Comparison of ENCODE assay signal across 29 cellular contexts in the genomic region with DNA sequence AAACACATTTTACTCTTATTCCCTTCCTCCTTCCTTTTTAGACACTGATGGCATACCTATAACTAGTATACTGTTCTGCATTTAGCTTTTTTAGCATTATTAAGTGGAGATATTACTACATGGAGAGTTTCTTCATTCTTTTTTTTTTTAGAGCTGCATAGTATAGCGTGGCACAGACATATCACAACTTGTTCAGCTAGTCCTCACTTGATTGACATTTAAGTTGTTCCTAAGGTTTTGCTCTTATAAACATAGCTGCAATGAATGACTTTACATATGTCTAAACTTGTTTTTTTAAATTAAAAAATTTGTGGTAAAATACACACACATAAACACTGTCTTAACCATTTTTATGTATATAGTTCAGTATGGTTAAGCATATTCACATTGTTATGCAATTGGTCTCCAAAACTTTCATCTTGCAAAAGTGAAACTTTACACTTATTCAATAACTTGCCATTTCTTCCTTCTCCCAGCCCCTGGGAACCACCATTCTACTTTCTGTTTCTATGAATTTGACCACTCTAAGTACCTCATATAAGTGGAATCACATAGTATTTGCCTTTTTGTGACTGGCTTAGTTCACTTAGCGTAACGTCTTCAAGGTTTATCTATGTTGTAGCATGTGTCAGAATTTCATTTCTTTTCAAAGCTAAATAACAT. TPM values are rescaled to one million over a fixed set of nuclear protein-coding genes. Genes with fewer than 3 reads are reported as not detected.
A peak's percentile ranks its signal among the peaks of the same experiment; 100 is the strongest.
DNase-seq lines count a peak whose midpoint lies in the region; ATAC-seq and TF ChIP-seq lines count a peak whose summit lies in the region.
"Had no signal": no experiment of that assay in that cellular context is flagged by ENCODE, and none has a peak within 500 bp of the region (broad histone marks: within the 10 kb centered on the region; RNA-seq: fewer than 3 reads in every experiment).

No MANE protein-coding gene starts in this region.

- ATAC-seq in GM18511 (IDR thresholded peaks at IDR 0.05; ENCODE audit: unreplicated experiment) (peak; percentile 72), GM19463 (IDR thresholded peaks at IDR 0.05; ENCODE audit: unreplicated experiment) (peak; percentile 55), left lobe of liver (no peak)
- ATAC-seq: activated CD8-positive, alpha-beta T cell treated with anti-CD3 and anti-CD28 coated beads for 36 hours; activated T-helper 17 cell treated with anti-CD3 and anti-CD28 coated beads, Interleukin-2, amount 50 U/mL, for 72 hours; HCT116 had no signal

- no peak overlapping the region for H3K9ac ChIP-seq in OCI-LY1 (ENCODE audit: low read length)
- H3K9ac ChIP-seq: BLaER1 treated with 17β-estradiol and CSF1 and Interleukin-3, amounts not matched to agents 10 nM and 100 nM; SK-N-SH had no signal

- H3F3A ChIP-seq in OCI-LY1 (ENCODE audit: insufficient read depth, low read length): no peaks in the 10 kb centered on the region

- peaks cover 3% of the 10 kb centered on the region; the same call in 1 of the 2 replicates for H3K9me3 ChIP-seq in OCI-LY1 (ENCODE audit: low read length)
- no peaks in the 10 kb centered on the region for H3K9me3 ChIP-seq in spleen
- H3K9me3 ChIP-seq: BLaER1 treated with 17β-estradiol and CSF1 and Interleukin-3, amounts not matched to agents 10 nM and 100 nM; heart right ventricle; SK-N-SH; tibial nerve had no signal

- WGBS in spleen, 5 donors: 75 to 88% (median 85%) methylated on average over 3 of the region's 3 CpGs

- H3K27me3 ChIP-seq in OCI-LY1 (ENCODE audit: insufficient read depth, low read length): no peaks in the 10 kb centered on the region
- H3K27me3 ChIP-seq in spleen (replicated peaks in 1 of 7): no peaks in the 10 kb centered on the region
- H3K27me3 ChIP-seq: BLaER1 treated with 17β-estradiol and CSF1 and Interleukin-3, amounts not matched to agents 10 nM and 100 nM; dorsolateral prefrontal cortex; heart right ventricle; tibial nerve had no signal

- H2AFZ ChIP-seq in OCI-LY1 (ENCODE audit: low read length): peak overlapping the region; percentile 50; the same call in 1 of the 2 replicates

- H3K36me3 ChIP-seq in OCI-LY1 (ENCODE audit: insufficient read depth, low read length): no peaks in the 10 kb centered on the region
- no peaks in the 10 kb centered on the region for H3K36me3 ChIP-seq in spleen
- H3K36me3 ChIP-seq: BLaER1 treated with 17β-estradiol and CSF1 and Interleukin-3, amounts not matched to agents 10 nM and 100 nM; heart right ventricle; tibial nerve had no signal

- H3K4me1 ChIP-seq in OCI-LY1 (ENCODE audit: insufficient read depth, low read length, severe bottlenecking) (peaks cover 20% of the 10 kb centered on the region), spleen (peaks cover 0 to 4% (median 0%) of the 10 kb centered on the region in 6 donors)

- H4K20me1 ChIP-seq in OCI-LY1 (ENCODE audit: insufficient read depth, low read length): no peaks in the 10 kb centered on the region
- H4K20me1 ChIP-seq: BLaER1 treated with 17β-estradiol and CSF1 and Interleukin-3, amounts not matched to agents 10 nM and 100 nM had no signal

- no peak overlapping the region for H3K4me2 ChIP-seq in OCI-LY1 (ENCODE audit: low read length)
- H3K4me2 ChIP-seq: SK-N-SH had no signal

- no peaks in the 10 kb centered on the region for H3K79me2 ChIP-seq in OCI-LY1 (ENCODE audit: insufficient read depth, low read length)

- DNase-seq in spleen: no peak
- no peak for DNase-seq in left lobe of liver (ENCODE audit: low spot score)
- no peak for DNase-seq in 8988T
- no peak for DNase-seq in SKM-1 treated with dmso at 0.1 percent for 144 hours (lab: John Stamatoyannopoulos, UW; ENCODE audit: unreplicated experiment)
- DNase-seq: activated CD4-positive, CD25-positive, alpha-beta regulatory T cell treated with anti-CD3 and anti-CD28 coated beads, Interleukin-2, amount 50 U/mL, for 72 hours; activated CD8-positive, alpha-beta memory T cell treated with anti-CD3 and anti-CD28 coated beads, Interleukin-2, amount 50 U/mL, for 48 hours; activated CD8-positive, alpha-beta T cell treated with anti-CD3 and anti-CD28 coated beads for 36 hours; activated naive CD4-positive, alpha-beta T cell treated with anti-CD3 and anti-CD28 coated beads, Interleukin-2, amount 50 U/mL, for 16 hours; amniotic stem cell; COR-L47; DMS53; dorsolateral prefrontal cortex; heart right ventricle; Karpas-422; kidney; midbrain; naive thymus-derived CD4-positive, alpha-beta T cell; NCI-H446; NCI-H748 treated with DMSO at 0.1 percent for 48 hours; SK-N-SH; stimulated activated CD4-positive, alpha-beta T cell treated with anti-CD3 and anti-CD28 coated beads, Interleukin-4, amount 100 ng/mL, for 4 hours; T-helper 2 cell had no signal

- TF ChIP-seq POLR2A in spleen (IDR thresholded peaks at IDR 0.05): no peak

- H3K9me2 ChIP-seq in OCI-LY1 (ENCODE audit: low read depth, low read length): no peaks in the 10 kb centered on the region
- H3K9me2 ChIP-seq: SK-N-SH had no signal

- no peak overlapping the region for H3K4me3 ChIP-seq in OCI-LY1 (ENCODE audit: low read depth, low read length, poor library complexity, severe bottlenecking)
- no peak overlapping the region for H3K4me3 ChIP-seq in spleen
- H3K4me3 ChIP-seq: BLaER1 treated with 17β-estradiol and CSF1 and Interleukin-3, amounts not matched to agents 10 nM and 100 nM; dorsolateral prefrontal cortex; heart right ventricle; tibial nerve had no signal

- intact Hi-C loops in spleen (cut with DNase I; ENCODE audit: low total_unique reads): no loop called here

- no peak for TF ChIP-seq CTCF in OCI-LY1 (IDR thresholded peaks at IDR 0.05; ENCODE audit: low read length)
- no peak for TF ChIP-seq CTCF in spleen (IDR thresholded peaks at IDR 0.05 in 8 of 11, conservative IDR thresholded peaks at IDR 0.05 in 3 of 11)

- peak overlapping the region; percentile 40 for H3K27ac ChIP-seq in OCI-LY1 (ENCODE audit: low read depth, low read length, poor library complexity, severe bottlenecking)
- peak overlapping the region in 5 of 8 donors; percentile 39 to 73 (median 51) for H3K27ac ChIP-seq in spleen
- H3K27ac ChIP-seq: BLaER1 treated with 17β-estradiol and CSF1 and Interleukin-3, amounts not matched to agents 10 nM and 100 nM; dorsolateral prefrontal cortex; tibial nerve had no signal

RNA-seq across cellular contexts. Expression of a gene that starts 48.7 kb away (rescaled TPM):
- 1 to 10 TPM in 1 of 7 donors, under 1 TPM in 6; 0.34 to 1.4 (median 0.43) TPM for total RNA-seq in spleen
- polyA plus RNA-seq in spleen: under 1 TPM; 0.20 to 0.77 (median 0.29) TPM
- total RNA-seq in left lobe of liver: 0.13 TPM
- total RNA-seq: activated CD8-positive, alpha-beta T cell treated with anti-CD3 and anti-CD28 coated beads for 36 hours had no signal

RNA-seq across cellular contexts. Expression of a gene that starts 57.3 kb away (rescaled TPM):
- total RNA-seq in spleen (10 to 100 TPM; 11.8 to 36.0 (median 17.4) TPM), left lobe of liver (2.8 TPM)
- polyA plus RNA-seq in spleen: 10 to 100 TPM; 11.2 to 15.4 (median 13.8) TPM
